Comparison of ENCODE assay signal across 1 cellular context in the genomic region with DNA sequence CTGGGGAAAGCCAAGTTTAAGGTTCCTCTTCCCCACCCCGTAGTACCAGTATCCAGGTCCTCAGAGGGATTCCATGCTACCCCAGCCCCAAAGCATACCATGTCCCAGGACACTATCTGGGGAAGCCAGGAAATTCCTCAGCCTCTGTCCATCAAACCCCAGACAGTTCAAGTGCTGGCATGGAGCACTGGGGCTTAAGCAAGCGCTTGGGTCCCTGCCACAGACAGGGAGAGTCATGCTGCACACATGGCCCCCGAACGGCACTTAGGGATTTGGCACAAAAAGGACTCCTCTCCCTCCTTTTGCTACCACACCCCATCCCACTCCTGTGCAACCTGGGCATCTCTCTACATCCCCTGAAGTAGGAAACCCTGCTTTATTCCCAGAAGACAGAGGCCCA.
TF ChIP-seq lines count a peak whose summit lies in the region.

No MANE protein-coding gene starts in this region.

TF ChIP-seq in WTC11, 78 proteins besides CTCF, POLR2A, EP300 and RAD21 (continued from another document):
- TF ChIP-seq, protein P1, sequence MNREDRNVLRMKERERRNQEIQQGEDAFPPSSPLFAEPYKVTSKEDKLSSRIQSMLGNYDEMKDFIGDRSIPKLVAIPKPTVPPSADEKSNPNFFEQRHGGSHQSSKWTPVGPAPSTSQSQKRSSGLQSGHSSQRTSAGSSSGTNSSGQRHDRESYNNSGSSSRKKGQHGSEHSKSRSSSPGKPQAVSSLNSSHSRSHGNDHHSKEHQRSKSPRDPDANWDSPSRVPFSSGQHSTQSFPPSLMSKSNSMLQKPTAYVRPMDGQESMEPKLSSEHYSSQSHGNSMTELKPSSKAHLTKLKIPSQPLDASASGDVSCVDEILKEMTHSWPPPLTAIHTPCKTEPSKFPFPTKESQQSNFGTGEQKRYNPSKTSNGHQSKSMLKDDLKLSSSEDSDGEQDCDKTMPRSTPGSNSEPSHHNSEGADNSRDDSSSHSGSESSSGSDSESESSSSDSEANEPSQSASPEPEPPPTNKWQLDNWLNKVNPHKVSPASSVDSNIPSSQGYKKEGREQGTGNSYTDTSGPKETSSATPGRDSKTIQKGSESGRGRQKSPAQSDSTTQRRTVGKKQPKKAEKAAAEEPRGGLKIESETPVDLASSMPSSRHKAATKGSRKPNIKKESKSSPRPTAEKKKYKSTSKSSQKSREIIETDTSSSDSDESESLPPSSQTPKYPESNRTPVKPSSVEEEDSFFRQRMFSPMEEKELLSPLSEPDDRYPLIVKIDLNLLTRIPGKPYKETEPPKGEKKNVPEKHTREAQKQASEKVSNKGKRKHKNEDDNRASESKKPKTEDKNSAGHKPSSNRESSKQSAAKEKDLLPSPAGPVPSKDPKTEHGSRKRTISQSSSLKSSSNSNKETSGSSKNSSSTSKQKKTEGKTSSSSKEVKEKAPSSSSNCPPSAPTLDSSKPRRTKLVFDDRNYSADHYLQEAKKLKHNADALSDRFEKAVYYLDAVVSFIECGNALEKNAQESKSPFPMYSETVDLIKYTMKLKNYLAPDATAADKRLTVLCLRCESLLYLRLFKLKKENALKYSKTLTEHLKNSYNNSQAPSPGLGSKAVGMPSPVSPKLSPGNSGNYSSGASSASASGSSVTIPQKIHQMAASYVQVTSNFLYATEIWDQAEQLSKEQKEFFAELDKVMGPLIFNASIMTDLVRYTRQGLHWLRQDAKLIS (CRISPR knock-in tag; IDR thresholded peaks at IDR 0.05; ENCODE audit: borderline replicate concordance) = no peak
- TF ChIP-seq, protein P2, sequence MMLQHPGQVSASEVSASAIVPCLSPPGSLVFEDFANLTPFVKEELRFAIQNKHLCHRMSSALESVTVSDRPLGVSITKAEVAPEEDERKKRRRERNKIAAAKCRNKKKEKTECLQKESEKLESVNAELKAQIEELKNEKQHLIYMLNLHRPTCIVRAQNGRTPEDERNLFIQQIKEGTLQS (CRISPR knock-in tag; conservative IDR thresholded peaks at IDR 0.05) = no peak
- TF ChIP-seq TEAD4 (CRISPR knock-in tag; IDR thresholded peaks at IDR 0.05) (no peak), ZBTB21 (CRISPR knock-in tag; IDR thresholded peaks at IDR 0.05; ENCODE audit: borderline replicate concordance) (no peak), FOXP1 (CRISPR knock-in tag; IDR thresholded peaks at IDR 0.05; ENCODE audit: borderline replicate concordance) (no peak)
- TF ChIP-seq, protein P3, sequence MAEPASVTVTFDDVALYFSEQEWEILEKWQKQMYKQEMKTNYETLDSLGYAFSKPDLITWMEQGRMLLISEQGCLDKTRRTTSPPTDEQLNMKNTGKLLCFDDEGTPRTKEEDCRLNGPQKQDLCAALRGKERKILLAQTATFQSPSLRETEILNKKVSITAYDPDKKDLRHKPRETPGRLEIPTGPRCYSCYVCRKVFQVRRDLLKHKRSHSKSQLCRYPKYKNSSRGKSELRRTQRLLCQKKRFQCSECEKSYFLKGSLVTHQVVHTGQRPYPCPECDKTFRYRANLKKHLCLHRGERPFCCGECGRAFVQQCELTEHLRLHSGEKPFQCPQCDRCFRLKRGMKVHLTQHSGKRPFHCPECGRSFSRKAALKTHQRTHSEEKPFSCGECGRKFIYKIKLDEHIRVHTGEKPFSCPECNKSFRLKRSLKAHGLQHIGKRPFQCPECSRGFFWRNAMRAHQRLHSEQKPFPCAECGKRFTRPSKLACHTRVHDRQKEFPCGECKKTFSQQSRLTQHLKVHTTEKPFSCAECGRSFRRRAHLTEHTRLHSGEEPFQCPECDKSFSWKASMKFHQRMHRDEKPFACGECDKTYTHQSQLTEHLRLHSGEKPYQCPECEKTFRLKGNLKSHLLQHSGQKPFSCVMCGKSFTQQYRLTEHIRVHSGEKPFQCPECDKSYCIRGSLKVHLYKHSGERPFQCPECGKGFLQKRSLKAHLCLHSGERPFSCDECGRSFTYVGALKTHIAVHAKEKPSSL (CRISPR knock-in tag; conservative IDR thresholded peaks at IDR 0.05) = no peak
- TF ChIP-seq, protein P4, sequence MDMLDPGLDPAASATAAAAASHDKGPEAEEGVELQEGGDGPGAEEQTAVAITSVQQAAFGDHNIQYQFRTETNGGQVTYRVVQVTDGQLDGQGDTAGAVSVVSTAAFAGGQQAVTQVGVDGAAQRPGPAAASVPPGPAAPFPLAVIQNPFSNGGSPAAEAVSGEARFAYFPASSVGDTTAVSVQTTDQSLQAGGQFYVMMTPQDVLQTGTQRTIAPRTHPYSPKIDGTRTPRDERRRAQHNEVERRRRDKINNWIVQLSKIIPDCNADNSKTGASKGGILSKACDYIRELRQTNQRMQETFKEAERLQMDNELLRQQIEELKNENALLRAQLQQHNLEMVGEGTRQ (CRISPR knock-in tag; IDR thresholded peaks at IDR 0.05) = no peak
- TF ChIP-seq, protein P5, sequence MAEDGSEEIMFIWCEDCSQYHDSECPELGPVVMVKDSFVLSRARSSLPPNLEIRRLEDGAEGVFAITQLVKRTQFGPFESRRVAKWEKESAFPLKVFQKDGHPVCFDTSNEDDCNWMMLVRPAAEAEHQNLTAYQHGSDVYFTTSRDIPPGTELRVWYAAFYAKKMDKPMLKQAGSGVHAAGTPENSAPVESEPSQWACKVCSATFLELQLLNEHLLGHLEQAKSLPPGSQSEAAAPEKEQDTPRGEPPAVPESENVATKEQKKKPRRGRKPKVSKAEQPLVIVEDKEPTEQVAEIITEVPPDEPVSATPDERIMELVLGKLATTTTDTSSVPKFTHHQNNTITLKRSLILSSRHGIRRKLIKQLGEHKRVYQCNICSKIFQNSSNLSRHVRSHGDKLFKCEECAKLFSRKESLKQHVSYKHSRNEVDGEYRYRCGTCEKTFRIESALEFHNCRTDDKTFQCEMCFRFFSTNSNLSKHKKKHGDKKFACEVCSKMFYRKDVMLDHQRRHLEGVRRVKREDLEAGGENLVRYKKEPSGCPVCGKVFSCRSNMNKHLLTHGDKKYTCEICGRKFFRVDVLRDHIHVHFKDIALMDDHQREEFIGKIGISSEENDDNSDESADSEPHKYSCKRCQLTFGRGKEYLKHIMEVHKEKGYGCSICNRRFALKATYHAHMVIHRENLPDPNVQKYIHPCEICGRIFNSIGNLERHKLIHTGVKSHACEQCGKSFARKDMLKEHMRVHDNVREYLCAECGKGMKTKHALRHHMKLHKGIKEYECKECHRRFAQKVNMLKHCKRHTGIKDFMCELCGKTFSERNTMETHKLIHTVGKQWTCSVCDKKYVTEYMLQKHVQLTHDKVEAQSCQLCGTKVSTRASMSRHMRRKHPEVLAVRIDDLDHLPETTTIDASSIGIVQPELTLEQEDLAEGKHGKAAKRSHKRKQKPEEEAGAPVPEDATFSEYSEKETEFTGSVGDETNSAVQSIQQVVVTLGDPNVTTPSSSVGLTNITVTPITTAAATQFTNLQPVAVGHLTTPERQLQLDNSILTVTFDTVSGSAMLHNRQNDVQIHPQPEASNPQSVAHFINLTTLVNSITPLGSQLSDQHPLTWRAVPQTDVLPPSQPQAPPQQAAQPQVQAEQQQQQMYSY (CRISPR knock-in tag; IDR thresholded peaks at IDR 0.05) = no peak
